ENCODE assay signal across 8 cellular contexts in the genomic region with DNA sequence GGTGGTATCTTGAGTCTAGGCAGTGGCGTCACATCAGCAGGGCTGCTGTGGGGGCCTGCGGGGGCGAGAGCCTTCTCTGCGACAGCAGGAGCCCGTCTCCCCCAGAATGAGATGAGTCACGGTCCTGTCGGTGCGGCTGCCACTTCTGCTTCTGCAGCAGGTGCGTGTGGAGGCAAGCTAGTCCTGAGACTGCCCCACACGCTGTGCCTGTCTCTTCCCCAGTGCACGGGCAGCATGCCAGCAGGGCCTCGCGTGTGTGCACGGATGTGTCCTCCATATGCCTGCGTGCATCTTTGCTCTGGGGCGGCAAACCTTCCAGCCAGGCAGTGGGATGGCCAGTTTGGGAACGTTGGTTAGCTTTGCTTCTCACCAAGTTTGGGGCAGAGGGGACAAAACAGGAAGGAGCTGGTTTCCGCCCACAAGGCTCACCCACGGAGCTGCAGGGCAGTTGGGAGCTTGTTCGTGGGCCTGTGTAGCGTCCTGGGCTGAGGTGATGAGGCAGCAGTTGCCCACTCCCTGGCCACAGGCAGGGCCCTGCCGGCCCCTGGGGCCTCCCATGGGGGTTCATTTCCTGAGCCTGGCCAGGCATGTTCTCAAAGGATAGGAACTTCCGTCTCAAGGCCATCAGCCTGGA.
A peak's percentile ranks its signal among the peaks of the same experiment; 100 is the strongest.
DNase-seq lines count a peak whose midpoint lies in the region; ATAC-seq lines count a peak whose summit lies in the region.

No MANE protein-coding gene starts in this region.

- ATAC-seq in HG03196 (IDR thresholded peaks at IDR 0.05; ENCODE audit: unreplicated experiment) (peak; percentile 76), left lobe of liver (peak; percentile 17)

- peak; percentile 84 for DNase-seq in NK-92 treated with Interleukin-12 subunit alpha and Interleukin-12 subunit beta, amount 100 ng/mL, for 24 hours (lab: John Stamatoyannopoulos, UW)
- no peak for DNase-seq in NK-92 (lab: John Stamatoyannopoulos, UW; ENCODE audit: unreplicated experiment)
- peak; percentile 76 for DNase-seq in T follicular helper cell (ENCODE audit: low read depth)
- DNase-seq in activated naive CD8-positive, alpha-beta T cell treated with anti-CD3 and anti-CD28 coated beads, Interleukin-2, amount 50 U/mL, for 16 hours (ENCODE audit: low read depth, low spot score) = peak; percentile 62
- peak; percentile 62 for DNase-seq in left lobe of liver (ENCODE audit: low spot score)
- peak; percentile 73 for DNase-seq in stimulated activated CD8-positive, alpha-beta memory T cell treated with anti-CD3 and anti-CD28 coated beads, Interleukin-12 subunit alpha, Interleukin-12 subunit beta, amount 100 ng/mL, for 1 hour (ENCODE audit: low read depth)
- no peak for DNase-seq in NCI-H1105 (lab: John Stamatoyannopoulos, UW)

Comparison
In these comparisons a context has a peak if more than half of its experiments do, and no peak if none do; other contexts are left out.
1. DNase-seq: peak in NK-92 treated with Interleukin-12 subunit alpha and Interleukin-12 subunit beta, amount 100 ng/mL, for 24 hours (single experiment), T follicular helper cell (single experiment), activated naive CD8-positive, alpha-beta T cell treated with anti-CD3 and anti-CD28 coated beads, Interleukin-2, amount 50 U/mL, for 16 hours (single experiment), left lobe of liver (single experiment) and stimulated activated CD8-positive, alpha-beta memory T cell treated with anti-CD3 and anti-CD28 coated beads, Interleukin-12 subunit alpha, Interleukin-12 subunit beta, amount 100 ng/mL, for 1 hour (single experiment); none in NK-92 (single experiment) and NCI-H1105 (single experiment).